1 cellular context compared by ENCODE assay signal in the genomic region with DNA sequence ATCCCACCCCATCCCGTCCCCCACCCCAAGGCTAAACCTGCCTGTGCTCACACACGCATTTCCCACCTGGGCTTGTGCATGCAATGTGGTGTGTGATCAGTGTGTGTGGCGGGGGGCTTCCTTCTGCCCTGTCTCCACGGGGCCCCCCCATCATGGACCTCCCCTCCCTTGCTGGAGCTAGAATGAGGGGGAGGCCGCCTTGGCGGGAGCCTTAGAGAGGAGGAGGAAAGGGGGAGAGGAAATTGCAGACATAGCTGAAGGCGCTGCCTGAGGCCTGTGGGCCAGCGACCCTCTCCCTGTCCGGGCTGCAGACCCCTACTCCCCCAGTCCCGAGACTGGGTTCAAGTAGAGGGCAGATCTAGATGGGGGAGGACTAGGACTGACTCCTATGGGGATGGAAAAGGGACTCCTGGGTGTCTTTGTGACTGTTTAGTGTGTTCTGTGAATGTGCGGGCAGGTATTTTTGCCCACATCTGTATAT.
TF ChIP-seq lines count a peak whose summit lies in the region.

No MANE protein-coding gene starts in this region.

TF ChIP-seq in IMR-90, 13 proteins besides CTCF, POLR2A, EP300 and RAD21 (continued from another document):
- TF ChIP-seq, protein P1, sequence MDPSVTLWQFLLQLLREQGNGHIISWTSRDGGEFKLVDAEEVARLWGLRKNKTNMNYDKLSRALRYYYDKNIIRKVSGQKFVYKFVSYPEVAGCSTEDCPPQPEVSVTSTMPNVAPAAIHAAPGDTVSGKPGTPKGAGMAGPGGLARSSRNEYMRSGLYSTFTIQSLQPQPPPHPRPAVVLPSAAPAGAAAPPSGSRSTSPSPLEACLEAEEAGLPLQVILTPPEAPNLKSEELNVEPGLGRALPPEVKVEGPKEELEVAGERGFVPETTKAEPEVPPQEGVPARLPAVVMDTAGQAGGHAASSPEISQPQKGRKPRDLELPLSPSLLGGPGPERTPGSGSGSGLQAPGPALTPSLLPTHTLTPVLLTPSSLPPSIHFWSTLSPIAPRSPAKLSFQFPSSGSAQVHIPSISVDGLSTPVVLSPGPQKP (IDR thresholded peaks at IDR 0.05; ENCODE audit: borderline replicate concordance, low read depth, low read length), result no peak
- TF ChIP-seq SMC3 (IDR thresholded peaks at IDR 0.05; ENCODE audit: low read depth, low read length), result no peak
